Comparison of ENCODE assay signal across 29 cellular contexts in genomic region chr12:10952645-10953044, GRCh38. TPM values are rescaled to one million over a fixed set of nuclear protein-coding genes. Genes with fewer than 3 reads are reported as not detected.
DNase-seq lines count a peak whose midpoint lies in the region; ATAC-seq and TF ChIP-seq lines count a peak whose summit lies in the region.
"Had no signal": no experiment of that assay in that cellular context is flagged by ENCODE, and none has a peak within 500 bp of the region (broad histone marks: within the 10 kb centered on the region; RNA-seq: fewer than 3 reads in every experiment).

No MANE protein-coding gene starts in this region.

- DNase-seq in Ammon's horn (ENCODE audit: low spot score) (peak; percentile 51), head of caudate nucleus (peak in 28 of 42 donors; percentile 5 to 72 (median 33)), right cardiac atrium (peak in 2 of 3 donors; percentile 41 to 44), psoas muscle (no peak), epidermal melanocyte (ENCODE audit: insufficient read length, low spot score) (no peak)
- no peak for DNase-seq in activated CD8-positive, alpha-beta T cell treated with anti-CD3 and anti-CD28 coated beads for 36 hours
- DNase-seq: CD4-positive, CD25-positive, alpha-beta regulatory T cell; DMS153; DND-41; GOT3; HFFc6; Kasumi-1; MV-4-11; NCI-H1105; NCI-H1436 treated with DMSO at 0.1 percent for 48 hours; NCI-H187 treated with DMSO at 0.1 percent for 48 hours; SIG-M5 had no signal

- peaks cover 15% of the 10 kb centered on the region for H3K9me3 Mint-ChIP-seq in activated CD8-positive, alpha-beta T cell treated with anti-CD3 and anti-CD28 coated beads for 36 hours

- no peaks in the 10 kb centered on the region for H3K27me3 Mint-ChIP-seq in activated CD8-positive, alpha-beta T cell treated with anti-CD3 and anti-CD28 coated beads for 36 hours

- no peaks in the 10 kb centered on the region for H3K36me3 ChIP-seq in psoas muscle (ENCODE audit: insufficient read depth in 1 of 2, low read depth in 1 of 2)
- H3K36me3 ChIP-seq: HAP-1 had no signal

- ATAC-seq in right cardiac atrium (peak; percentile 75 to 87), psoas muscle (peak in 3 of 4 donors; percentile 83 to 92 (median 83)), GM19023 (IDR thresholded peaks at IDR 0.05; ENCODE audit: unreplicated experiment) (no peak)
- no peak for ATAC-seq in activated CD8-positive, alpha-beta T cell treated with anti-CD3 and anti-CD28 coated beads for 36 hours
- ATAC-seq: K562, Panc1 had no signal

- CTCF ChIA-PET in activated CD8-positive, alpha-beta T cell treated with anti-CD3 and anti-CD28 coated beads for 36 hours (lab: Charles Lee): interaction anchor here (1.1 kb wide), 1 partner anchor 247 kb away, joined by 3 read pairs; no protein-coding TSS in a partner anchor

- no peak for TF ChIP-seq CTCF in psoas muscle (IDR thresholded peaks at IDR 0.05)
- TF ChIP-seq CTCF in activated CD8-positive, alpha-beta T cell treated with anti-CD3 and anti-CD28 coated beads for 36 hours (IDR thresholded peaks at IDR 0.05): no peak

- H3K27me3 ChIP-seq in right cardiac atrium (ENCODE audit: control insufficient read depth, insufficient read depth) (no peaks in the 10 kb centered on the region), psoas muscle (ENCODE audit: insufficient read depth in 3 of 3, low read length in 2 of 3) (no peaks in the 10 kb centered on the region)
- H3K27me3 ChIP-seq: BLaER1 had no signal

- no peak overlapping the region for H3K4me3 ChIP-seq in right cardiac atrium (ENCODE audit: low read length)
- H3K4me3 ChIP-seq in psoas muscle: no peak overlapping the region
- H3K4me3 ChIP-seq: BLaER1, HAP-1, K562, SK-N-MC had no signal

- H3K4me1 Mint-ChIP-seq in activated CD8-positive, alpha-beta T cell treated with anti-CD3 and anti-CD28 coated beads for 36 hours (ENCODE audit: low read depth): peaks cover 16% of the 10 kb centered on the region

- H3K4me3 Mint-ChIP-seq in activated CD8-positive, alpha-beta T cell treated with anti-CD3 and anti-CD28 coated beads for 36 hours: no peak overlapping the region
- H3K4me3 Mint-ChIP-seq: CD4-positive, CD25-positive, alpha-beta regulatory T cell; HFFc6 had no signal

- H3K27ac ChIP-seq in right cardiac atrium (ENCODE audit: low read length): no peak overlapping the region
- no peak overlapping the region for H3K27ac ChIP-seq in psoas muscle
- H3K27ac ChIP-seq: BLaER1, RWPE1, SK-N-MC had no signal

- POLR2A ChIA-PET in activated CD8-positive, alpha-beta T cell treated with anti-CD3 and anti-CD28 coated beads for 36 hours (lab: Charles Lee): no interaction called here

- no peak overlapping the region for H3K27ac Mint-ChIP-seq in activated CD8-positive, alpha-beta T cell treated with anti-CD3 and anti-CD28 coated beads for 36 hours
- H3K27ac Mint-ChIP-seq: CD4-positive, CD25-positive, alpha-beta regulatory T cell; HFFc6 had no signal

- H3K4me1 ChIP-seq in right cardiac atrium (ENCODE audit: control insufficient read depth, insufficient read depth, low read length) (no peaks in the 10 kb centered on the region), psoas muscle (peaks cover 4% of the 10 kb centered on the region)
- H3K4me1 ChIP-seq: BLaER1, HAP-1 had no signal

- WGBS in right cardiac atrium: 80% methylated on average over 4 of the region's 4 CpGs
- 30 to 41% (median 35%) methylated on average over 4 of the region's 4 CpGs for WGBS in psoas muscle, 3 donors

- intact Hi-C loops in head of caudate nucleus (cut with DNase I) (no loop called here), right cardiac atrium (cut with DNase I) (no loop called here), psoas muscle (cut with DNase I) (no loop called here)
- intact Hi-C loops in activated CD8-positive, alpha-beta T cell treated with anti-CD3 and anti-CD28 coated beads for 36 hours (cut with micrococcal nuclease): no loop called here

- H3K9me3 ChIP-seq in right cardiac atrium (ENCODE audit: control insufficient read depth, low read length) (no peaks in the 10 kb centered on the region), psoas muscle (no peaks in the 10 kb centered on the region)
- H3K9me3 ChIP-seq: HAP-1 had no signal

- peaks cover 43% of the 10 kb centered on the region for H3K36me3 Mint-ChIP-seq in activated CD8-positive, alpha-beta T cell treated with anti-CD3 and anti-CD28 coated beads for 36 hours (ENCODE audit: low read depth)

RNA-seq across cellular contexts. Expression of gene TAS2R14, which starts 13.6 kb away (rescaled TPM):
- total RNA-seq in right cardiac atrium (1 to 10 TPM in 2 of 4 donors, under 1 TPM in 2; 0.60 to 1.5 (median 1.1) TPM), psoas muscle (under 1 TPM; 0.30 to 0.68 (median 0.59) TPM)
- polyA plus RNA-seq in right cardiac atrium (1.1 TPM), psoas muscle (under 1 TPM; 0.18 to 0.85 (median 0.66) TPM)
- 1 to 10 TPM in 1 of 2 experiments, under 1 TPM in 1; 0.97 to 1.0 TPM for total RNA-seq in activated CD8-positive, alpha-beta T cell treated with anti-CD3 and anti-CD28 coated beads for 36 hours

RNA-seq across cellular contexts. Expression of gene PRH2, which starts 23.6 kb away (rescaled TPM):
- under 1 TPM in 1 of 4 donors, not detected in 3; 0.53 TPM for total RNA-seq in right cardiac atrium
- not detected for polyA plus RNA-seq in right cardiac atrium
- not detected for total RNA-seq in psoas muscle
- polyA plus RNA-seq in psoas muscle: not detected
- not detected for total RNA-seq in activated CD8-positive, alpha-beta T cell treated with anti-CD3 and anti-CD28 coated beads for 36 hours
- total RNA-seq: A172; CD4-positive, CD25-positive, alpha-beta regulatory T cell; HFFc6; HT1080; K562; M059J; NCI-H460; OCI-LY7 had no signal
- polyA plus RNA-seq: CD4-positive, CD25-positive, alpha-beta regulatory T cell had no signal

RNA-seq across cellular contexts. Expression of gene TAS2R50, which starts 34.1 kb away (rescaled TPM):
- total RNA-seq in right cardiac atrium (1 to 10 TPM in 1 of 4 donors, under 1 TPM in 3; 0.56 to 1.1 (median 0.74) TPM), psoas muscle (under 1 TPM in 3 of 4 donors, not detected in 1; 0.29 to 0.99 (median 0.39) TPM)
- polyA plus RNA-seq in right cardiac atrium (0.09 TPM), psoas muscle (under 1 TPM in 1 of 3 donors, not detected in 2; 0.14 TPM)
- total RNA-seq in activated CD8-positive, alpha-beta T cell treated with anti-CD3 and anti-CD28 coated beads for 36 hours: under 1 TPM in 1 of 2 experiments, not detected in 1; 0.63 TPM
- total RNA-seq: A172 had no signal
- polyA plus RNA-seq: CD4-positive, CD25-positive, alpha-beta regulatory T cell had no signal

RNA-seq across cellular contexts. Expression of gene TAS2R13, which starts 43.3 kb away (rescaled TPM):
- total RNA-seq in right cardiac atrium (1 to 10 TPM in 1 of 4 donors, under 1 TPM in 3; 0.23 to 1.8 (median 0.42) TPM), psoas muscle (under 1 TPM in 3 of 4 donors, not detected in 1; 0.13 to 0.36 (median 0.28) TPM)
- polyA plus RNA-seq in right cardiac atrium (0.25 TPM), psoas muscle (under 1 TPM in 1 of 3 donors, not detected in 2; 0.08 TPM)
- under 1 TPM; 0.31 to 0.36 TPM for total RNA-seq in activated CD8-positive, alpha-beta T cell treated with anti-CD3 and anti-CD28 coated beads for 36 hours
- total RNA-seq: M059J had no signal
- polyA plus RNA-seq: CD4-positive, CD25-positive, alpha-beta regulatory T cell had no signal

RNA-seq across cellular contexts. Expression of gene TAS2R20, which starts 45.5 kb away (rescaled TPM):
- total RNA-seq in right cardiac atrium: 1 to 10 TPM in 2 of 4 donors, under 1 TPM in 2; 0.54 to 1.4 (median 0.95) TPM
- polyA plus RNA-seq in right cardiac atrium: 0.27 TPM
- total RNA-seq in psoas muscle: under 1 TPM; 0.21 to 0.42 (median 0.25) TPM
- polyA plus RNA-seq in psoas muscle: under 1 TPM in 2 of 3 donors, not detected in 1; 0.10 to 0.20 TPM
- 1 to 10 TPM in 1 of 2 experiments, under 1 TPM in 1; 0.81 to 1.6 TPM for total RNA-seq in activated CD8-positive, alpha-beta T cell treated with anti-CD3 and anti-CD28 coated beads for 36 hours

Comparison
In these comparisons a context has a peak if more than half of its experiments do, and no peak if none do; other contexts are left out.
1. DNase-seq: peak in Ammon's horn (single experiment), head of caudate nucleus (28 of 42) and right cardiac atrium (2 of 3); none in psoas muscle (0 of 2), epidermal melanocyte (single experiment) and activated CD8-positive, alpha-beta T cell treated with anti-CD3 and anti-CD28 coated beads for 36 hours (single experiment).
2. ATAC-seq: peak in right cardiac atrium (2 of 2) and psoas muscle (3 of 4); none in activated CD8-positive, alpha-beta T cell treated with anti-CD3 and anti-CD28 coated beads for 36 hours (single experiment) and GM19023 (single experiment).